In genomic region chr21:32674038-32674437, GRCh38 we compare ENCODE assay signal across 37 cellular contexts.
"Had no signal": no experiment of that assay in that cellular context is flagged by ENCODE, and none has a peak within 500 bp of the region (broad histone marks: within the 10 kb centered on the region; RNA-seq: fewer than 3 reads in every experiment).

No MANE protein-coding gene starts in this region.

- H3K36me3 ChIP-seq: cardiac muscle cell had no signal

- H3K27ac ChIP-seq: ascending aorta, cardiac muscle cell, VCaP had no signal

- H3K27me3 Mint-ChIP-seq: activated CD4-positive, alpha-beta memory T cell treated with anti-CD3 and anti-CD28 coated beads for 36 hours; activated CD4-positive, alpha-beta T cell treated with anti-CD3 and anti-CD28 coated beads for 36 hours; activated CD4-positive, alpha-beta T cell treated with anti-CD3 and anti-CD28 coated beads, Interleukin-2, amount 10 ng/mL, durations not matched to agents 7 days and 5 days; activated CD8-positive, alpha-beta T cell treated with anti-CD3 and anti-CD28 coated beads for 36 hours; activated naive CD4-positive, alpha-beta T cell treated with anti-CD3 and anti-CD28 coated beads, Interleukin-2, amount 10 ng/mL, durations not matched to agents 7 days and 5 days; activated naive CD4-positive, alpha-beta T cell treated with anti-CD3 and anti-CD28 coated beads, Interleukin-2, amount 50 U/mL, for 24 hours; activated naive CD8-positive, alpha-beta T cell; activated naive CD8-positive, alpha-beta T cell treated with anti-CD3 and anti-CD28 coated beads, Interleukin-2, amount 10 ng/mL, durations not matched to agents 7 days and 5 days; activated naive CD8-positive, alpha-beta T cell treated with anti-CD3 and anti-CD28 coated beads, Interleukin-2, amount 50 U/mL, for 24 hours; activated T-cell treated with anti-CD3 and anti-CD28 coated beads, Interleukin-2, amount 50 U/mL, for 24 hours; brain; central memory CD8-positive, alpha-beta T cell had no signal

- H3K9me3 ChIP-seq: ascending aorta had no signal

- H3K27ac Mint-ChIP-seq: activated CD4-positive, alpha-beta memory T cell treated with anti-CD3 and anti-CD28 coated beads for 36 hours; activated CD4-positive, alpha-beta T cell treated with anti-CD3 and anti-CD28 coated beads, Interleukin-2, amount 10 ng/mL, durations not matched to agents 7 days and 5 days; activated CD8-positive, alpha-beta T cell treated with anti-CD3 and anti-CD28 coated beads for 36 hours; activated naive CD4-positive, alpha-beta T cell treated with anti-CD3 and anti-CD28 coated beads, Interleukin-2, amount 10 ng/mL, durations not matched to agents 7 days and 5 days; activated naive CD4-positive, alpha-beta T cell treated with anti-CD3 and anti-CD28 coated beads, Interleukin-2, amount 50 U/mL, for 24 hours; activated naive CD8-positive, alpha-beta T cell; activated naive CD8-positive, alpha-beta T cell treated with anti-CD3 and anti-CD28 coated beads, Interleukin-2, amount 10 ng/mL, durations not matched to agents 7 days and 5 days; activated naive CD8-positive, alpha-beta T cell treated with anti-CD3 and anti-CD28 coated beads, Interleukin-2, amount 50 U/mL, for 24 hours; activated T-helper 2 cell treated with anti-CD3 and anti-CD28 coated beads, Interferon-gamma antibody, Interleukin-2, Interleukin-4, amounts not matched to agents 10 μg/mL and 5 μg/mL and 100 μg/mL, durations not matched to agents 14 hours and 24 hours and 36 hours; brain; T-helper 1 cell treated with Interleukin-12 subunit alpha and Interleukin-12 subunit beta and Interleukin-4 antibody, amounts not matched to agents 30 μg/mL and 1 μg/mL, for 36 hours; T-helper 2 cell treated with Interferon-gamma antibody and Interleukin-4, amounts not matched to agents 5 μg/mL and 100 μg/mL, for 36 hours had no signal

- ATAC-seq: activated CD4-positive, alpha-beta T cell treated with anti-CD3 and anti-CD28 coated beads for 36 hours; activated CD4-positive, CD25-positive, alpha-beta regulatory T cell treated with anti-CD3 and anti-CD28 coated beads, Interleukin-2, amount 50 U/mL, for 24 hours; activated CD8-positive, alpha-beta T cell treated with anti-CD3 and anti-CD28 coated beads for 36 hours; activated naive CD8-positive, alpha-beta T cell treated with anti-CD3 and anti-CD28 coated beads, Interleukin-2, amount 50 U/mL, for 24 hours had no signal

- DNase-seq: activated CD4-positive, alpha-beta memory T cell treated with anti-CD3 and anti-CD28 coated beads for 36 hours; activated CD4-positive, alpha-beta T cell treated with anti-CD3 and anti-CD28 coated beads for 1 hour; activated CD4-positive, alpha-beta T cell treated with anti-CD3 and anti-CD28 coated beads for 36 hours; activated CD4-positive, alpha-beta T cell treated with anti-CD3 and anti-CD28 coated beads for 48 hours; activated CD4-positive, alpha-beta T cell treated with anti-CD3 and anti-CD28 coated beads, Interleukin-2, amount 10 ng/mL, durations not matched to agents 7 days and 5 days; activated CD4-positive, alpha-beta T cell treated with anti-CD3 and anti-CD28 coated beads, Interleukin-2, amount 50 U/mL, for 4 hours; activated CD4-positive, CD25-positive, alpha-beta regulatory T cell; activated CD8-positive, alpha-beta memory T cell treated with anti-CD3 and anti-CD28 coated beads, Interleukin-2, amount 50 U/mL, for 4 hours; activated CD8-positive, alpha-beta T cell treated with anti-CD3 and anti-CD28 coated beads for 36 hours; activated effector memory CD4-positive, alpha-beta T cell treated with Interleukin-2 at 50 U/mL for 16 hours; activated gamma-delta T cell; activated naive CD4-positive, alpha-beta T cell treated with anti-CD3 and anti-CD28 coated beads, Interleukin-2, amount 10 ng/mL, durations not matched to agents 7 days and 5 days; activated naive CD4-positive, alpha-beta T cell treated with Interleukin-2 at 50 U/mL for 16 hours; activated naive CD8-positive, alpha-beta T cell treated with anti-CD3 and anti-CD28 coated beads, Interleukin-2, amount 10 ng/mL, durations not matched to agents 7 days and 5 days; activated naive CD8-positive, alpha-beta T cell treated with anti-CD3 and anti-CD28 coated beads, Interleukin-2, amount 50 U/mL, for 24 hours; activated T-cell treated with anti-CD3 and anti-CD28 coated beads, Interleukin-2, amount 50 U/mL, for 24 hours; activated T-cell treated with anti-CD3 and anti-CD28 coated beads, Interleukin-2, amount 50 U/mL, for 48 hours; amygdala; anterior cingulate cortex; caudate nucleus; cerebellar nuclear complex; T-helper 1 cell; T-helper 2 cell; T-helper 9 cell had no signal

- H3K4me3 Mint-ChIP-seq: activated CD4-positive, alpha-beta memory T cell treated with anti-CD3 and anti-CD28 coated beads for 36 hours; activated CD4-positive, alpha-beta T cell treated with anti-CD3 and anti-CD28 coated beads for 36 hours; activated CD4-positive, alpha-beta T cell treated with anti-CD3 and anti-CD28 coated beads, Interleukin-2, amount 10 ng/mL, durations not matched to agents 7 days and 5 days; activated CD8-positive, alpha-beta T cell treated with anti-CD3 and anti-CD28 coated beads for 36 hours; activated naive CD4-positive, alpha-beta T cell treated with anti-CD3 and anti-CD28 coated beads, Interleukin-2, amount 10 ng/mL, durations not matched to agents 7 days and 5 days; activated naive CD4-positive, alpha-beta T cell treated with anti-CD3 and anti-CD28 coated beads, Interleukin-2, amount 50 U/mL, for 24 hours; activated naive CD8-positive, alpha-beta T cell; activated naive CD8-positive, alpha-beta T cell treated with anti-CD3 and anti-CD28 coated beads, Interleukin-2, amount 10 ng/mL, durations not matched to agents 7 days and 5 days; activated naive CD8-positive, alpha-beta T cell treated with anti-CD3 and anti-CD28 coated beads, Interleukin-2, amount 50 U/mL, for 24 hours; activated T-cell treated with anti-CD3 and anti-CD28 coated beads, Interleukin-2, amount 50 U/mL, for 24 hours; brain; central memory CD8-positive, alpha-beta T cell; T-helper 1 cell treated with Interleukin-12 subunit alpha and Interleukin-12 subunit beta and Interleukin-4 antibody, amounts not matched to agents 30 μg/mL and 1 μg/mL, for 36 hours; T-helper 2 cell treated with Interferon-gamma antibody and Interleukin-4, amounts not matched to agents 5 μg/mL and 100 μg/mL, for 36 hours had no signal

- H3K4me1 ChIP-seq: ascending aorta had no signal

- H3K4me3 ChIP-seq: ascending aorta, cardiac muscle cell had no signal

- H3K27me3 ChIP-seq: ascending aorta, cardiac muscle cell had no signal

- H3K4me1 Mint-ChIP-seq: activated CD4-positive, alpha-beta T cell treated with anti-CD3 and anti-CD28 coated beads for 36 hours; activated CD4-positive, alpha-beta T cell treated with anti-CD3 and anti-CD28 coated beads, Interleukin-2, amount 10 ng/mL, durations not matched to agents 7 days and 5 days; activated naive CD4-positive, alpha-beta T cell treated with anti-CD3 and anti-CD28 coated beads, Interleukin-2, amount 10 ng/mL, durations not matched to agents 7 days and 5 days; activated naive CD4-positive, alpha-beta T cell treated with anti-CD3 and anti-CD28 coated beads, Interleukin-2, amount 50 U/mL, for 24 hours; activated naive CD8-positive, alpha-beta T cell treated with anti-CD3 and anti-CD28 coated beads, Interleukin-2, amount 10 ng/mL, durations not matched to agents 7 days and 5 days; activated naive CD8-positive, alpha-beta T cell treated with anti-CD3 and anti-CD28 coated beads, Interleukin-2, amount 50 U/mL, for 24 hours; central memory CD8-positive, alpha-beta T cell had no signal

- FAIRE-seq: bronchial epithelial cell, TTC549 had no signal

- H3K9me3 Mint-ChIP-seq: activated CD4-positive, alpha-beta memory T cell treated with anti-CD3 and anti-CD28 coated beads for 36 hours; activated CD4-positive, alpha-beta T cell treated with anti-CD3 and anti-CD28 coated beads, Interleukin-2, amount 10 ng/mL, durations not matched to agents 7 days and 5 days; activated CD8-positive, alpha-beta T cell treated with anti-CD3 and anti-CD28 coated beads for 36 hours; activated naive CD4-positive, alpha-beta T cell treated with anti-CD3 and anti-CD28 coated beads, Interleukin-2, amount 10 ng/mL, durations not matched to agents 7 days and 5 days; activated naive CD4-positive, alpha-beta T cell treated with anti-CD3 and anti-CD28 coated beads, Interleukin-2, amount 50 U/mL, for 24 hours; activated naive CD8-positive, alpha-beta T cell treated with anti-CD3 and anti-CD28 coated beads, Interleukin-2, amount 10 ng/mL, durations not matched to agents 7 days and 5 days; activated naive CD8-positive, alpha-beta T cell treated with anti-CD3 and anti-CD28 coated beads, Interleukin-2, amount 50 U/mL, for 24 hours; activated T-cell treated with anti-CD3 and anti-CD28 coated beads, Interleukin-2, amount 50 U/mL, for 24 hours; activated T-helper 2 cell treated with anti-CD3 and anti-CD28 coated beads, Interferon-gamma antibody, Interleukin-2, Interleukin-4, amounts not matched to agents 10 μg/mL and 5 μg/mL and 100 μg/mL, durations not matched to agents 14 hours and 24 hours and 36 hours; brain; central memory CD8-positive, alpha-beta T cell; T-helper 1 cell treated with Interleukin-12 subunit alpha and Interleukin-12 subunit beta and Interleukin-4 antibody, amounts not matched to agents 30 μg/mL and 1 μg/mL, for 36 hours; T-helper 2 cell treated with Interferon-gamma antibody and Interleukin-4, amounts not matched to agents 5 μg/mL and 100 μg/mL, for 36 hours had no signal
